11 cellular contexts compared by ENCODE assay signal in the genomic region with DNA sequence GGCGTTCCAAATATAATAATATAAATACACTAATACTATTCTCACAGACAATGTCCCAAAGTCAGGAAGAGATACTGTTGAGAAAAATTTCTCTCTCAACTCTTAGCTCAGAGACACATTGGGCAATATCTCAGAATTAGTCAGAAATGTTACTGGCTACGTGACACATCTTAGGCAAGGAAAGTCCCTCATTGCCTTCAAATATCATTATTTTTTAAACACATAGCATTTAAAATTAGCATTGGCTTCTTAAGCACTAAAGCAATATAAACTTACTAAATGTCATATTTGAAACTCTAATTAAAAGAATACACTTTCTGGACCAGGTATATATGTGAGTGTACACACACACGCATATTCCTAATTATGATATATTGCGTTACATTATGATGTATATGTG.
DNase-seq lines count a peak whose midpoint lies in the region; ATAC-seq and TF ChIP-seq lines count a peak whose summit lies in the region.
"Had no signal": no experiment of that assay in that cellular context is flagged by ENCODE, and none has a peak within 500 bp of the region (broad histone marks: within the 10 kb centered on the region; RNA-seq: fewer than 3 reads in every experiment).

No MANE protein-coding gene starts in this region.

- H3K4me1 ChIP-seq in ascending aorta = peaks cover 0 to 4% of the 10 kb centered on the region in 2 donors

- intact Hi-C loops in ascending aorta (cut with DNase I) = no loop called here
- intact Hi-C loops in CD4-positive, alpha-beta T cell (cut with DNase I, micrococcal nuclease) = no loop called here

- peak; percentile 64 for ATAC-seq in GM19372 (IDR thresholded peaks at IDR 0.05; ENCODE audit: low read depth, unreplicated experiment)
- peak; percentile 66 for ATAC-seq in HG02981 (IDR thresholded peaks at IDR 0.05; ENCODE audit: unreplicated experiment)
- no peak for ATAC-seq in naive thymus-derived CD8-positive, alpha-beta T cell
- ATAC-seq in CD4-positive, alpha-beta T cell (ENCODE audit: poor library complexity) = no peak

- H3K4me3 Mint-ChIP-seq in naive thymus-derived CD8-positive, alpha-beta T cell = no peak overlapping the region
- H3K4me3 Mint-ChIP-seq in activated naive CD8-positive, alpha-beta T cell treated with anti-CD3 and anti-CD28 coated beads for 36 hours = no peak overlapping the region
- H3K4me3 Mint-ChIP-seq in CD4-positive, alpha-beta T cell = no peak overlapping the region

- H3K4me3 ChIP-seq in AG10803 (ENCODE audit: low read length) = no peak overlapping the region
- H3K4me3 ChIP-seq in ascending aorta = no peak overlapping the region

- H3K9me3 ChIP-seq in ascending aorta = no peaks in the 10 kb centered on the region
- H3K9me3 ChIP-seq in CD4-positive, alpha-beta T cell (ENCODE audit: control insufficient read depth, low read length) = no peaks in the 10 kb centered on the region

- peak; percentile 77 for DNase-seq in AG10803 (ENCODE audit: low read depth)
- peak; percentile 84 for DNase-seq in amniotic epithelial cell (ENCODE audit: low read depth)
- no peak for DNase-seq in naive thymus-derived CD8-positive, alpha-beta T cell
- no peak for DNase-seq in ascending aorta (ENCODE audit: low spot score in 2 of 2)
- no peak for DNase-seq in activated naive CD8-positive, alpha-beta T cell treated with anti-CD3 and anti-CD28 coated beads for 36 hours
- no peak for DNase-seq in CD4-positive, alpha-beta T cell
- DNase-seq: activated CD8-positive, alpha-beta memory T cell treated with anti-CD3 and anti-CD28 coated beads, Interleukin-2, amount 50 U/mL, for 4 hours; hippocampal formation had no signal

- CTCF ChIA-PET in CD4-positive, alpha-beta T cell (lab: Charles Lee) = interaction anchor here (0.6 kb wide), 1 partner anchor 1019 kb away, joined by 3 read pairs; no protein-coding TSS in a partner anchor

- H3K27ac Mint-ChIP-seq in naive thymus-derived CD8-positive, alpha-beta T cell = no peak overlapping the region
- no peak overlapping the region for H3K27ac Mint-ChIP-seq in activated naive CD8-positive, alpha-beta T cell treated with anti-CD3 and anti-CD28 coated beads for 36 hours
- no peak overlapping the region for H3K27ac Mint-ChIP-seq in CD4-positive, alpha-beta T cell

- POLR2A ChIA-PET in naive thymus-derived CD8-positive, alpha-beta T cell (lab: Charles Lee) = no interaction called here
- POLR2A ChIA-PET in CD4-positive, alpha-beta T cell (lab: Charles Lee) = no interaction called here

- H3K27ac ChIP-seq in ascending aorta = no peak overlapping the region
- H3K27ac ChIP-seq in CD4-positive, alpha-beta T cell (ENCODE audit: low read depth, low read length) = no peak overlapping the region
- H3K27ac ChIP-seq: HL-60 had no signal

- no peaks in the 10 kb centered on the region for H3K27me3 Mint-ChIP-seq in naive thymus-derived CD8-positive, alpha-beta T cell
- H3K27me3 Mint-ChIP-seq in activated naive CD8-positive, alpha-beta T cell treated with anti-CD3 and anti-CD28 coated beads for 36 hours = no peaks in the 10 kb centered on the region
- H3K27me3 Mint-ChIP-seq in CD4-positive, alpha-beta T cell = no peaks in the 10 kb centered on the region

- TF ChIP-seq CTCF in AG10803 (conservative IDR thresholded peaks at IDR 0.05; ENCODE audit: low read length) = no peak
- no peak for TF ChIP-seq CTCF in ascending aorta (IDR thresholded peaks at IDR 0.05)
- no peak for TF ChIP-seq CTCF in CD4-positive, alpha-beta T cell (IDR thresholded peaks at IDR 0.05)

- peaks cover 0 to 29% (median 5%) of the 10 kb centered on the region in 9 donors for H3K9me3 Mint-ChIP-seq in naive thymus-derived CD8-positive, alpha-beta T cell
- peaks cover 4% of the 10 kb centered on the region for H3K9me3 Mint-ChIP-seq in activated naive CD8-positive, alpha-beta T cell treated with anti-CD3 and anti-CD28 coated beads for 36 hours
- peaks cover 9% of the 10 kb centered on the region for H3K9me3 Mint-ChIP-seq in CD4-positive, alpha-beta T cell

- H3K36me3 Mint-ChIP-seq in naive thymus-derived CD8-positive, alpha-beta T cell = no peaks in the 10 kb centered on the region
- H3K36me3 Mint-ChIP-seq in activated naive CD8-positive, alpha-beta T cell treated with anti-CD3 and anti-CD28 coated beads for 36 hours = no peaks in the 10 kb centered on the region
- no peaks in the 10 kb centered on the region for H3K36me3 Mint-ChIP-seq in CD4-positive, alpha-beta T cell (ENCODE audit: low read depth)

- H3K36me3 ChIP-seq in ascending aorta = no peaks in the 10 kb centered on the region

- H3K4me1 Mint-ChIP-seq in naive thymus-derived CD8-positive, alpha-beta T cell = no peaks in the 10 kb centered on the region
- peaks cover 2% of the 10 kb centered on the region for H3K4me1 Mint-ChIP-seq in activated naive CD8-positive, alpha-beta T cell treated with anti-CD3 and anti-CD28 coated beads for 36 hours
- H3K4me1 Mint-ChIP-seq in CD4-positive, alpha-beta T cell (ENCODE audit: low read depth) = no peaks in the 10 kb centered on the region

- no peaks in the 10 kb centered on the region for H3K27me3 ChIP-seq in ascending aorta
- H3K27me3 ChIP-seq in CD4-positive, alpha-beta T cell (ENCODE audit: control insufficient read depth, insufficient read depth, low read length) = no peaks in the 10 kb centered on the region

Comparison
In these comparisons a context has a peak if more than half of its experiments do, and no peak if none do; other contexts are left out.
1. DNase-seq: peak in AG10803 (single experiment) and amniotic epithelial cell (single experiment); none in naive thymus-derived CD8-positive, alpha-beta T cell (0 of 10), ascending aorta (0 of 2), activated naive CD8-positive, alpha-beta T cell treated with anti-CD3 and anti-CD28 coated beads for 36 hours (single experiment) and CD4-positive, alpha-beta T cell (0 of 10).
2. ATAC-seq: peak in GM19372 (single experiment) and HG02981 (single experiment); none in naive thymus-derived CD8-positive, alpha-beta T cell (0 of 2) and CD4-positive, alpha-beta T cell (single experiment).